Comparison of ENCODE assay signal across 18 cellular contexts in genomic region chr16:68718596-68718995, GRCh38.
"Had no signal": no experiment of that assay in that cellular context is flagged by ENCODE, and none has a peak within 500 bp of the region (broad histone marks: within the 10 kb centered on the region; RNA-seq: fewer than 3 reads in every experiment).

No MANE protein-coding gene starts in this region.

- DNase-seq: dorsolateral prefrontal cortex; effector CD4-positive, alpha-beta T cell; gastrocnemius medialis; head of caudate nucleus; natural killer cell; occipital lobe; ovary; psoas muscle; right cardiac atrium; sigmoid colon; stimulated activated CD4-positive, alpha-beta T cell treated with anti-CD3 and anti-CD28 coated beads, Interleukin-2, amount 100 ng/mL, for 24 hours; stimulated activated CD4-positive, alpha-beta T cell treated with anti-CD3 and anti-CD28 coated beads, Interleukin-4, amount 100 ng/mL, for 4 hours; stimulated activated naive CD8-positive, alpha-beta T cell treated with anti-CD3 and anti-CD28 coated beads, Interleukin-15, Interleukin-2, amounts not matched to agents 100 U/mL and 50 U/mL, for 24 hours; substantia nigra; testis; tibial artery had no signal

- ATAC-seq: gastrocnemius medialis; natural killer cell; psoas muscle; right cardiac atrium; stimulated activated memory B cell treated with anti-CD40 and anti-IgM and Interleukin-4, amounts not matched to agents 10 μg/mL and 1 μg/mL and 100 μg/mL, for 72 hours; stimulated activated naive CD8-positive, alpha-beta T cell treated with anti-CD3 and anti-CD28 coated beads, Interleukin-15, Interleukin-2, amounts not matched to agents 100 U/mL and 50 U/mL, for 24 hours had no signal

- H3K36me3 ChIP-seq: gastrocnemius medialis, ovary, sigmoid colon, tibial artery had no signal

- H3K4me1 ChIP-seq: gastrocnemius medialis, psoas muscle, sigmoid colon, testis, tibial artery had no signal

- H3K9me3 ChIP-seq: gastrocnemius medialis, ovary, psoas muscle, testis had no signal

- H3K4me3 ChIP-seq: dorsolateral prefrontal cortex, gastrocnemius medialis, lung, ovary, psoas muscle, sigmoid colon, testis, tibial artery had no signal

- H3K27me3 ChIP-seq: dorsolateral prefrontal cortex, gastrocnemius medialis, ovary, sigmoid colon, testis, tibial artery had no signal
